8 cellular contexts compared by ENCODE assay signal in genomic region chr6:36596359-36596758, GRCh38. TPM values are rescaled to one million over a fixed set of nuclear protein-coding genes. Genes with fewer than 3 reads are reported as not detected.
A peak's percentile ranks its signal among the peaks of the same experiment; 100 is the strongest.
DNase-seq lines count a peak whose midpoint lies in the region; ATAC-seq and TF ChIP-seq lines count a peak whose summit lies in the region.

No MANE protein-coding gene starts in this region.

- TF ChIP-seq CTCF in BJ (IDR thresholded peaks at IDR 0.05; ENCODE audit: insufficient read depth, low read depth, low read length) (no peak), LNCaP clone FGC (IDR thresholded peaks at IDR 0.05; ENCODE audit: control insufficient read depth, extremely low read depth, insufficient read depth) (no peak), choroid plexus epithelial cell (conservative IDR thresholded peaks at IDR 0.05; ENCODE audit: low read depth, low read length) (no peak)

- CTCF ChIA-PET in BJ (lab: Yijun Ruan, JAX): interaction anchor here (1.0 kb wide), 1 partner anchor 28 kb away, joined by 7 read pairs; no protein-coding TSS in a partner anchor

- POLR2A ChIA-PET in BJ (lab: Charles Lee): interaction anchor here (0.7 to 0.9 kb wide), 3 partner anchors 11 to 646 kb away, joined by 3 to 5 read pairs (median 4); no protein-coding TSS in a partner anchor

- DNase-seq in BJ (ENCODE audit: low read depth) (no peak), LNCaP clone FGC (ENCODE audit: low read depth) (no peak), choroid plexus epithelial cell (ENCODE audit: low read depth) (no peak), HUDEP-2 (lab: John Stamatoyannopoulos, UW; ENCODE audit: unreplicated experiment in 76 of 76) (no peak)

- peaks cover 4 to 44% of the 10 kb centered on the region in 2 donors for H3K4me1 ChIP-seq in muscle layer of duodenum (ENCODE audit: control insufficient read depth in 1 of 2, insufficient read depth in 2 of 2, low read length in 2 of 2)

- H3K27me3 ChIP-seq in BJ (ENCODE audit: control insufficient read depth, insufficient read depth, low read length) (no peaks in the 10 kb centered on the region), muscle layer of duodenum (ENCODE audit: low read depth, low read length) (no peaks in the 10 kb centered on the region)

- H3K27ac ChIP-seq in muscle layer of duodenum (ENCODE audit: low read length): peak overlapping the region; percentile 100

- H3K36me3 ChIP-seq in BJ (ENCODE audit: control insufficient read depth, insufficient read depth, low read length) (peaks cover 23% of the 10 kb centered on the region), muscle layer of duodenum (ENCODE audit: control insufficient read depth in 1 of 2, insufficient read depth in 2 of 2, low read length in 2 of 2) (peaks cover 27 to 50% of the 10 kb centered on the region in 2 donors)

- H3K4me3 ChIP-seq in BJ (ENCODE audit: low read depth, low read length): peak overlapping the region; percentile 90
- peak overlapping the region; percentile 92 for H3K4me3 ChIP-seq in LNCaP clone FGC (ENCODE audit: low read depth, low read length)
- peak overlapping the region; percentile 91 for H3K4me3 ChIP-seq in choroid plexus epithelial cell (ENCODE audit: low read depth, low read length)
- H3K4me3 ChIP-seq in muscle layer of duodenum (ENCODE audit: low read depth in 1 of 2, low read length in 2 of 2): peak overlapping the region; percentile 95 to 99

- ATAC-seq in GM18517 (IDR thresholded peaks at IDR 0.05; ENCODE audit: unreplicated experiment): no peak
- no peak for ATAC-seq in HG03342 (IDR thresholded peaks at IDR 0.05; ENCODE audit: unreplicated experiment)
- ATAC-seq in HG02571 (IDR thresholded peaks at IDR 0.05; ENCODE audit: unreplicated experiment): no peak

- no peaks in the 10 kb centered on the region for H3K9me3 ChIP-seq in muscle layer of duodenum (ENCODE audit: control insufficient read depth in 1 of 2, low read length in 2 of 2)

RNA-seq across cellular contexts. Expression of gene SRSF3, which starts 2.2 kb away (rescaled TPM):
- polyA plus RNA-seq in BJ (2011; rRNA removed): 177 and 292 TPM in 2 replicates
- polyA minus RNA-seq in BJ (2011; rRNA and poly(A)+ RNA removed): 91.0 and 134 TPM in 2 replicates

RNA-seq across cellular contexts. Expression of gene STK38, which starts 49.1 kb away (rescaled TPM):
- 22.1 and 37.3 TPM in 2 replicates for polyA plus RNA-seq in BJ (2011; rRNA removed)
- 15.0 and 19.1 TPM in 2 replicates for polyA minus RNA-seq in BJ (2011; rRNA and poly(A)+ RNA removed)
